ENCODE assay signal across 14 cellular contexts in the genomic region with DNA sequence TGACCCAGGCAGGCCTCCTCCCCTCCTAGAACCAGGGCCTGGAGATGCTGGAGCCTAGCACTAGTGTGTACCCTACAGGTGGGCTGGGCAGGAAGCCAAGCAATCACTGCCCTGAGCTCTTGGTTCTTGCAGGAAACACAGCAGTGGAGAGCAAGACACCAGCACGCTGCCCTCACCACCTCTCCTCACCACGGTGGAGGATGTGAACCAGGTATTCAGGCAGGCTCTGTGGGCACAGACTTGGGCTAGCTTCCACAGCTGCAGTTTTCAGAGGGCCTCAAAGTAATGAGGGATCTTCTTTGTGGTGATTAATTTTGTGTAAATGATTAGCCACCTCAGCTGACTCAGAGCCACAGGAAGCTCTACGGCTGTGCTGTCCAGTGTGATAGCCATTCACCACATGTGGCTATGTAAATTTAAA. TPM values are rescaled to one million over a fixed set of nuclear protein-coding genes. Genes with fewer than 3 reads are reported as not detected.
DNase-seq lines count a peak whose midpoint lies in the region; ATAC-seq lines count a peak whose summit lies in the region.
"Had no signal": no experiment of that assay in that cellular context is flagged by ENCODE, and none has a peak within 500 bp of the region (broad histone marks: within the 10 kb centered on the region; RNA-seq: fewer than 3 reads in every experiment).

No MANE protein-coding gene starts in this region.

- peak overlapping the region in 1 of 2 experiments; percentile 42 for H3K14ac ChIP-seq in mesenchymal stem cell (ENCODE audit: low read length in 2 of 2)

- H3K9me3 Mint-ChIP-seq in T-helper 2 cell treated with Interferon-gamma antibody and Interleukin-4, amounts not matched to agents 5 μg/mL and 100 μg/mL, for 36 hours: no peaks in the 10 kb centered on the region
- H3K9me3 Mint-ChIP-seq: activated B cell treated with CpG ODN at 0.5 μM for 24 hours, type B pancreatic cell had no signal

- peak overlapping the region; percentile 31 for H2BK5ac ChIP-seq in mesenchymal stem cell (ENCODE audit: low read depth, low read length, poor library complexity, severe bottlenecking)

- ATAC-seq in HG02642 (IDR thresholded peaks at IDR 0.05; ENCODE audit: poor library complexity, unreplicated experiment) (peak; percentile 39), sciatic nerve (no peak), HG02870 (IDR thresholded peaks at IDR 0.05; ENCODE audit: unreplicated experiment) (no peak)

- DNase-seq in NCI-H345 (lab: John Stamatoyannopoulos, UW) (peak; percentile 19), NCI-H345 treated with DMSO at 0.1 percent for 48 hours (lab: John Stamatoyannopoulos, UW; ENCODE audit: unreplicated experiment) (no peak), mesenchymal stem cell (no peak), sciatic nerve (ENCODE audit: low spot score) (no peak), SIG-M5 (lab: John Stamatoyannopoulos, UW) (no peak)
- no peak for DNase-seq in T-helper 2 cell treated with Interferon-gamma antibody and Interleukin-4, amounts not matched to agents 5 μg/mL and 100 μg/mL, for 36 hours (ENCODE audit: low spot score)
- DNase-seq: activated B cell treated with CpG ODN at 0.5 μM for 24 hours, kidney, NCI-H1092 had no signal

- H4K91ac ChIP-seq in mesenchymal stem cell (ENCODE audit: low read length): no peak overlapping the region

- no peak overlapping the region for H4K8ac ChIP-seq in mesenchymal stem cell (ENCODE audit: low read length)

- H3K27ac Mint-ChIP-seq in T-helper 2 cell treated with Interferon-gamma antibody and Interleukin-4, amounts not matched to agents 5 μg/mL and 100 μg/mL, for 36 hours: peak overlapping the region; percentile 83
- H3K27ac Mint-ChIP-seq: activated B cell treated with CpG ODN at 0.5 μM for 24 hours, type B pancreatic cell had no signal

- H2AK5ac ChIP-seq in mesenchymal stem cell (ENCODE audit: low read length, severe bottlenecking): peak overlapping the region; percentile 2

- no peak overlapping the region for H3K4ac ChIP-seq in mesenchymal stem cell (ENCODE audit: low read depth in 1 of 2, low read length in 2 of 2)

- no peak overlapping the region for H3K23ac ChIP-seq in mesenchymal stem cell (ENCODE audit: low read length in 2 of 2)

- peaks cover 43 to 50% of the 10 kb centered on the region in 2 experiments for H3K36me3 ChIP-seq in mesenchymal stem cell (ENCODE audit: control insufficient read depth in 1 of 2, insufficient read depth in 2 of 2, low read depth in 1 of 2, low read length in 2 of 2)
- H3K36me3 ChIP-seq: ovary had no signal

- 100% methylated on average over 1 of the region's 3 CpGs for WGBS in mesenchymal stem cell

- peaks cover 21% of the 10 kb centered on the region for H3K79me1 ChIP-seq in mesenchymal stem cell (replicated peaks; ENCODE audit: low read length, poor library complexity, severe bottlenecking)

- H3K27me3 ChIP-seq in mesenchymal stem cell (ENCODE audit: control insufficient read depth in 1 of 2, insufficient read depth in 1 of 2, low read length in 2 of 2): no peaks in the 10 kb centered on the region
- H3K27me3 ChIP-seq: ovary had no signal

- H3K9me3 ChIP-seq in mesenchymal stem cell (ENCODE audit: control insufficient read depth, low read length): no peaks in the 10 kb centered on the region
- H3K9me3 ChIP-seq: ovary had no signal

- H2BK12ac ChIP-seq in mesenchymal stem cell (ENCODE audit: low read length in 2 of 2): no peak overlapping the region

- no peak overlapping the region for H2BK120ac ChIP-seq in mesenchymal stem cell (ENCODE audit: low read depth, low read length)

- peaks cover 17% of the 10 kb centered on the region for H3K4me1 Mint-ChIP-seq in T-helper 2 cell treated with Interferon-gamma antibody and Interleukin-4, amounts not matched to agents 5 μg/mL and 100 μg/mL, for 36 hours (ENCODE audit: low read depth)
- H3K4me1 Mint-ChIP-seq: activated B cell treated with CpG ODN at 0.5 μM for 24 hours had no signal

- no peaks in the 10 kb centered on the region for H3K27me3 Mint-ChIP-seq in T-helper 2 cell treated with Interferon-gamma antibody and Interleukin-4, amounts not matched to agents 5 μg/mL and 100 μg/mL, for 36 hours (ENCODE audit: low read depth)
- H3K27me3 Mint-ChIP-seq: activated B cell treated with CpG ODN at 0.5 μM for 24 hours, type B pancreatic cell had no signal

- peaks cover 18% of the 10 kb centered on the region for H3K4me1 ChIP-seq in mesenchymal stem cell (ENCODE audit: control insufficient read depth, insufficient read depth, low read depth, low read length)

- no peak overlapping the region for H2BK15ac ChIP-seq in mesenchymal stem cell (ENCODE audit: low read depth, poor library complexity, severe bottlenecking)

- no peak overlapping the region for H3K9ac ChIP-seq in mesenchymal stem cell (ENCODE audit: low read length)

- no peak overlapping the region for H3K4me2 ChIP-seq in mesenchymal stem cell (ENCODE audit: low read length, poor library complexity, severe bottlenecking)

- no peak overlapping the region for H3K18ac ChIP-seq in mesenchymal stem cell (ENCODE audit: low read depth in 1 of 2, low read length in 2 of 2)

- no peak overlapping the region for H3K4me3 ChIP-seq in mesenchymal stem cell (ENCODE audit: insufficient read depth in 1 of 2, low read depth in 1 of 2, low read length in 2 of 2)
- H3K4me3 ChIP-seq: ovary had no signal

- peak overlapping the region; percentile 54 for H3K4me3 Mint-ChIP-seq in T-helper 2 cell treated with Interferon-gamma antibody and Interleukin-4, amounts not matched to agents 5 μg/mL and 100 μg/mL, for 36 hours
- H3K4me3 Mint-ChIP-seq: activated B cell treated with CpG ODN at 0.5 μM for 24 hours, type B pancreatic cell had no signal

- intact Hi-C loops in sciatic nerve (cut with DNase I): no loop called here

- H3K27ac ChIP-seq in mesenchymal stem cell (ENCODE audit: low read length, poor library complexity, severe bottlenecking): peak overlapping the region; percentile 87
- H3K27ac ChIP-seq: ovary, RWPE1 had no signal

- H2AFZ ChIP-seq in mesenchymal stem cell (ENCODE audit: low read depth, low read length): no peak overlapping the region

- peaks cover 3% of the 10 kb centered on the region for H3K36me3 Mint-ChIP-seq in T-helper 2 cell treated with Interferon-gamma antibody and Interleukin-4, amounts not matched to agents 5 μg/mL and 100 μg/mL, for 36 hours (ENCODE audit: low read depth)

RNA-seq across cellular contexts. Expression of a gene that starts 13.6 kb away (rescaled TPM):
- polyA plus RNA-seq in mesenchymal stem cell (2013, experiment 1 of 2): 92.4 TPM
- polyA plus RNA-seq in mesenchymal stem cell (2013, experiment 2 of 2): 88.4 TPM
- 152 TPM for total RNA-seq in sciatic nerve

RNA-seq across cellular contexts. Expression of a gene that starts 52.8 kb away (rescaled TPM):
- 6.0 TPM for polyA plus RNA-seq in mesenchymal stem cell (2013, experiment 1 of 2)
- 5.9 TPM for polyA plus RNA-seq in mesenchymal stem cell (2013, experiment 2 of 2)
- total RNA-seq in sciatic nerve: 11.6 TPM
